Comparison of ENCODE assay signal across 26 cellular contexts in genomic region chr7:144709066-144709465, GRCh38.
"Had no signal": no experiment of that assay in that cellular context is flagged by ENCODE, and none has a peak within 500 bp of the region (broad histone marks: within the 10 kb centered on the region; RNA-seq: fewer than 3 reads in every experiment).

No MANE protein-coding gene starts in this region.

- H3K4me3 ChIP-seq: left ventricle myocardium inferior, lung, mucosa of descending colon, ovary, right atrium auricular region, right lobe of liver, smooth muscle cell, suprapubic skin, thoracic aorta, tibial artery, upper lobe of right lung had no signal

- H3K27me3 Mint-ChIP-seq: memory B cell; naive thymus-derived CD4-positive, alpha-beta T cell; natural killer cell treated with Interleukin-12 subunit alpha and Interleukin-12 subunit beta and Interleukin-15 and Interleukin-18, amount 100 ng/mL, for 72 hours; stimulated activated naive CD8-positive, alpha-beta T cell treated with anti-CD3 and anti-CD28 coated beads, Interleukin-15, Interleukin-2, amounts not matched to agents 100 ng/mL and 50 ng/mL, for 24 hours had no signal

- H3K27ac ChIP-seq: left ventricle myocardium inferior, ovary, right atrium auricular region, right lobe of liver, suprapubic skin, thoracic aorta, tibial artery, upper lobe of right lung had no signal

- FAIRE-seq: islet of Langerhans, kidney, urothelium cell line had no signal

- H3K4me3 Mint-ChIP-seq: immature natural killer cell; memory B cell; naive thymus-derived CD4-positive, alpha-beta T cell; natural killer cell treated with Interleukin-12 subunit alpha and Interleukin-12 subunit beta and Interleukin-15 and Interleukin-18, amount 100 ng/mL, for 72 hours; stimulated activated effector memory CD8-positive, alpha-beta T cell treated with anti-CD3 and anti-CD28 coated beads, Interleukin-12 subunit alpha, Interleukin-12 subunit beta, amount 100 ng/mL, for 72 hours; stimulated activated naive CD8-positive, alpha-beta T cell treated with anti-CD3 and anti-CD28 coated beads, Interleukin-15, Interleukin-2, amounts not matched to agents 100 ng/mL and 50 ng/mL, for 24 hours had no signal

- DNase-seq: hypothalamus; immature natural killer cell; kidney; left ventricle myocardium inferior; midbrain; mucosa of descending colon; naive thymus-derived CD4-positive, alpha-beta T cell; ovary; right lobe of liver; stimulated activated CD4-positive, alpha-beta T cell treated with anti-CD3 and anti-CD28 coated beads, Interleukin-2, amount 100 ng/mL, for 24 hours; stimulated activated CD4-positive, alpha-beta T cell treated with anti-CD3 and anti-CD28 coated beads, Interleukin-4, amount 100 ng/mL, for 24 hours; stimulated activated naive CD4-positive, alpha-beta T cell; tibial artery; upper lobe of right lung had no signal

- H3K9me3 Mint-ChIP-seq: immature natural killer cell; memory B cell; natural killer cell treated with Interleukin-12 subunit alpha and Interleukin-12 subunit beta and Interleukin-15 and Interleukin-18, amount 100 ng/mL, for 72 hours had no signal

- H3K27me3 ChIP-seq: ovary, right atrium auricular region, right lobe of liver, suprapubic skin, tibial artery, upper lobe of right lung had no signal

- H3K36me3 ChIP-seq: left ventricle myocardium inferior, ovary, right atrium auricular region, right lobe of liver, suprapubic skin, thoracic aorta, tibial artery, upper lobe of right lung had no signal

- H3K27ac Mint-ChIP-seq: immature natural killer cell; memory B cell; naive thymus-derived CD4-positive, alpha-beta T cell; natural killer cell treated with Interleukin-12 subunit alpha and Interleukin-12 subunit beta and Interleukin-15 and Interleukin-18, amount 100 ng/mL, for 72 hours; progenitor cell of endocrine pancreas; stimulated activated effector memory CD8-positive, alpha-beta T cell treated with anti-CD3 and anti-CD28 coated beads, Interleukin-12 subunit alpha, Interleukin-12 subunit beta, amount 100 ng/mL, for 72 hours; stimulated activated naive CD8-positive, alpha-beta T cell treated with anti-CD3 and anti-CD28 coated beads, Interleukin-15, Interleukin-2, amounts not matched to agents 100 ng/mL and 50 ng/mL, for 24 hours had no signal

- H3K4me1 ChIP-seq: left ventricle myocardium inferior, right atrium auricular region, right lobe of liver, suprapubic skin, tibial artery, upper lobe of right lung had no signal

- H3K4me1 Mint-ChIP-seq: stimulated activated effector memory CD8-positive, alpha-beta T cell treated with anti-CD3 and anti-CD28 coated beads, Interleukin-12 subunit alpha, Interleukin-12 subunit beta, amount 100 ng/mL, for 72 hours had no signal

- ATAC-seq: mucosa of descending colon; naive thymus-derived CD4-positive, alpha-beta T cell; natural killer cell treated with Interleukin-12 subunit alpha and Interleukin-12 subunit beta and Interleukin-15 and Interleukin-18, amount 100 ng/mL, for 72 hours; right lobe of liver; stimulated activated effector memory CD8-positive, alpha-beta T cell treated with anti-CD3 and anti-CD28 coated beads, Interleukin-12 subunit alpha, Interleukin-12 subunit beta, amount 100 ng/mL, for 72 hours; upper lobe of right lung had no signal

- H3K36me3 Mint-ChIP-seq: natural killer cell treated with Interleukin-12 subunit alpha and Interleukin-12 subunit beta and Interleukin-15 and Interleukin-18, amount 100 ng/mL, for 72 hours; stimulated activated effector memory CD8-positive, alpha-beta T cell treated with anti-CD3 and anti-CD28 coated beads, Interleukin-12 subunit alpha, Interleukin-12 subunit beta, amount 100 ng/mL, for 72 hours had no signal
